ENCODE assay signal across 1 cellular context in the genomic region with DNA sequence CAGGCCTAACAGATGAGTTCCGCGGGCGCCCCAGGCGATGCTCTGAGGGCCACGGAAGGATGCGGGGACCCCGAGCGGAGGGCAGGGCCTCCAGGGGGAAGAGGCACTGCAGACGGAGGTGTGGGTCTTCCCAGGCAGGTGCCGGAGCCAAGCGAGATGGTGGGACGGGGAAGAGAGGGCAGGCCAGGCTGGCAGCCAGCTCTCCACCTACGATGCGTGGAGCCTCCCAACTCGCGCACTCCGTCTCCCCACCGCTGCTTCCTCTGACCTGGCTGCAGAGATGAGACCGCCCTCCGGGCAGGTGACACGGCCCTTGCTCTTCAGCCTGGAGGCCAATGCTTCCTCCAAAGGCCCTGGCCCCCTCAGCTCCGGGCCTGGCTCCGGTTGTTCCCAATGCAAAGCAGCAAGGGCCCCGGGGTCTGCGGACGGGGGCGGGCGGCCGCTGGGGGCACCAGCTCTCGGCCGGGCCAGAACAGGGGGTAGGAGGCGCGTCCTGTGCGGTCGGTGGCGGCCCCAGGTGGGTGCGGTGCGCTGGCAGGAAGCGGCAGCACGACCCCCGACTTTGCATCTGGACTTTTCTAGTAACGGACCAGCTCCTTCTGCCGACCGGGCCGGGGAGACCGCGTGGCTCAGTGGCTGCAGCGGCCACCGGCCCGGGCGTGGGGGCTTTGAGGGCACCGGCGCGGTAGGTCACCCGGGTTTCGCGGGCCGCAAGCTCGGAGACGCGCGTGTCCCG.
A peak's percentile ranks its signal among the peaks of the same experiment; 100 is the strongest.
TF ChIP-seq lines count a peak whose summit lies in the region.

No MANE protein-coding gene starts in this region.

TF ChIP-seq in HepG2, 621 proteins besides CTCF, POLR2A, EP300 and RAD21 (continued from another document):
- 0 out of 2 replicates have a peak, but pooled peaks have one; percentile 31 for TF ChIP-seq ZNF253 (CRISPR knock-in tag; IDR thresholded peaks at IDR 0.05; ENCODE audit: borderline replicate concordance)
- peak; percentile 84; the same call in 1 of the 2 replicates for TF ChIP-seq MTF2 (CRISPR knock-in tag; IDR thresholded peaks at IDR 0.05; ENCODE audit: borderline replicate concordance)
- TF ChIP-seq, protein P1, sequence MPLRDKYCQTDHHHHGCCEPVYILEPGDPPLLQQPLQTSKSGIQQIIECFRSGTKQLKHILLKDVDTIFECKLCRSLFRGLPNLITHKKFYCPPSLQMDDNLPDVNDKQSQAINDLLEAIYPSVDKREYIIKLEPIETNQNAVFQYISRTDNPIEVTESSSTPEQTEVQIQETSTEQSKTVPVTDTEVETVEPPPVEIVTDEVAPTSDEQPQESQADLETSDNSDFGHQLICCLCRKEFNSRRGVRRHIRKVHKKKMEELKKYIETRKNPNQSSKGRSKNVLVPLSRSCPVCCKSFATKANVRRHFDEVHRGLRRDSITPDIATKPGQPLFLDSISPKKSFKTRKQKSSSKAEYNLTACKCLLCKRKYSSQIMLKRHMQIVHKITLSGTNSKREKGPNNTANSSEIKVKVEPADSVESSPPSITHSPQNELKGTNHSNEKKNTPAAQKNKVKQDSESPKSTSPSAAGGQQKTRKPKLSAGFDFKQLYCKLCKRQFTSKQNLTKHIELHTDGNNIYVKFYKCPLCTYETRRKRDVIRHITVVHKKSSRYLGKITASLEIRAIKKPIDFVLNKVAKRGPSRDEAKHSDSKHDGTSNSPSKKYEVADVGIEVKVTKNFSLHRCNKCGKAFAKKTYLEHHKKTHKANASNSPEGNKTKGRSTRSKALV (CRISPR knock-in tag; IDR thresholded peaks at IDR 0.05), result 0 out of 2 replicates have a peak, but pooled peaks have one; percentile 34
- TF ChIP-seq TCF7L2 (IDR thresholded peaks at IDR 0.05; ENCODE audit: low read depth, low read length), result no peak
- no peak for TF ChIP-seq SP4 (CRISPR knock-in tag; IDR thresholded peaks at IDR 0.05)
- TF ChIP-seq, protein P2, sequence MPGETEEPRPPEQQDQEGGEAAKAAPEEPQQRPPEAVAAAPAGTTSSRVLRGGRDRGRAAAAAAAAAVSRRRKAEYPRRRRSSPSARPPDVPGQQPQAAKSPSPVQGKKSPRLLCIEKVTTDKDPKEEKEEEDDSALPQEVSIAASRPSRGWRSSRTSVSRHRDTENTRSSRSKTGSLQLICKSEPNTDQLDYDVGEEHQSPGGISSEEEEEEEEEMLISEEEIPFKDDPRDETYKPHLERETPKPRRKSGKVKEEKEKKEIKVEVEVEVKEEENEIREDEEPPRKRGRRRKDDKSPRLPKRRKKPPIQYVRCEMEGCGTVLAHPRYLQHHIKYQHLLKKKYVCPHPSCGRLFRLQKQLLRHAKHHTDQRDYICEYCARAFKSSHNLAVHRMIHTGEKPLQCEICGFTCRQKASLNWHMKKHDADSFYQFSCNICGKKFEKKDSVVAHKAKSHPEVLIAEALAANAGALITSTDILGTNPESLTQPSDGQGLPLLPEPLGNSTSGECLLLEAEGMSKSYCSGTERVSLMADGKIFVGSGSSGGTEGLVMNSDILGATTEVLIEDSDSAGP (CRISPR knock-in tag; IDR thresholded peaks at IDR 0.05; ENCODE audit: borderline replicate concordance), result 0 out of 2 replicates have a peak, but pooled peaks have one; percentile 32
- 0 out of 2 replicates have a peak, but pooled peaks have one; percentile 12 for TF ChIP-seq ZFX (CRISPR knock-in tag; IDR thresholded peaks at IDR 0.05; ENCODE audit: low read depth)
- 0 out of 2 replicates have a peak, but pooled peaks have one; percentile 5 for TF ChIP-seq ZBTB38 (CRISPR knock-in tag; IDR thresholded peaks at IDR 0.05)
- TF ChIP-seq, protein P3, sequence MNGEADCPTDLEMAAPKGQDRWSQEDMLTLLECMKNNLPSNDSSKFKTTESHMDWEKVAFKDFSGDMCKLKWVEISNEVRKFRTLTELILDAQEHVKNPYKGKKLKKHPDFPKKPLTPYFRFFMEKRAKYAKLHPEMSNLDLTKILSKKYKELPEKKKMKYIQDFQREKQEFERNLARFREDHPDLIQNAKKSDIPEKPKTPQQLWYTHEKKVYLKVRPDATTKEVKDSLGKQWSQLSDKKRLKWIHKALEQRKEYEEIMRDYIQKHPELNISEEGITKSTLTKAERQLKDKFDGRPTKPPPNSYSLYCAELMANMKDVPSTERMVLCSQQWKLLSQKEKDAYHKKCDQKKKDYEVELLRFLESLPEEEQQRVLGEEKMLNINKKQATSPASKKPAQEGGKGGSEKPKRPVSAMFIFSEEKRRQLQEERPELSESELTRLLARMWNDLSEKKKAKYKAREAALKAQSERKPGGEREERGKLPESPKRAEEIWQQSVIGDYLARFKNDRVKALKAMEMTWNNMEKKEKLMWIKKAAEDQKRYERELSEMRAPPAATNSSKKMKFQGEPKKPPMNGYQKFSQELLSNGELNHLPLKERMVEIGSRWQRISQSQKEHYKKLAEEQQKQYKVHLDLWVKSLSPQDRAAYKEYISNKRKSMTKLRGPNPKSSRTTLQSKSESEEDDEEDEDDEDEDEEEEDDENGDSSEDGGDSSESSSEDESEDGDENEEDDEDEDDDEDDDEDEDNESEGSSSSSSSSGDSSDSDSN (CRISPR knock-in tag; IDR thresholded peaks at IDR 0.05), result peak; percentile 35
